In the genomic region with DNA sequence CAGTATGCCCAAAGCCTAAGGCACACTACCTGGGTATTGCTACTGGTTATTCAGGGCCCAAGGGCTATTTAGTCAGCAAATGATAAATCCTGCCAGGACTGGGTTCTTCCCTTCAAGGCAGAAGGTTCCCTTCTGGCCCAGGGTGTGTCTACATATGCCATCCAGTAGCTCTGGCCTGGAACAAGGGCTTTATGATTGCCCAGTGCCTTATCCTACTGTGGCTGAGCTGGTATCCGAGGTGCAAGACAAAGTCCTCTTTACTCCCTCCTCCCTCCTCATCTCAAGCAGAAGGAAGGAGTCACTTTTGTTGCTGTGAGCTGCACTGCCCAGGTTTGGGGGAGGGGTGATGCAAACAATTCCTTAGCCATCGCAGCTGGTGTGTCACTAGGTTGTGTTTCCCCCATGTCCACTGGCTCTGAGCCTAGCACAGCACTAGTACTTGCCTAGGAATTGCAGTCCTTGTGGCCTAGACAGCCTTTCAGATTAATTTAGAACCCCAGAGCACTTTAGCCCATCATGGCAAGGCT, we compare ENCODE assay signal across 1 cellular context.
TF ChIP-seq lines count a peak whose summit lies in the region.

No MANE protein-coding gene starts in this region.

TF ChIP-seq in GM23338, 12 proteins besides CTCF, POLR2A, EP300 and RAD21 (continued from another document):
- TF ChIP-seq, protein P1, sequence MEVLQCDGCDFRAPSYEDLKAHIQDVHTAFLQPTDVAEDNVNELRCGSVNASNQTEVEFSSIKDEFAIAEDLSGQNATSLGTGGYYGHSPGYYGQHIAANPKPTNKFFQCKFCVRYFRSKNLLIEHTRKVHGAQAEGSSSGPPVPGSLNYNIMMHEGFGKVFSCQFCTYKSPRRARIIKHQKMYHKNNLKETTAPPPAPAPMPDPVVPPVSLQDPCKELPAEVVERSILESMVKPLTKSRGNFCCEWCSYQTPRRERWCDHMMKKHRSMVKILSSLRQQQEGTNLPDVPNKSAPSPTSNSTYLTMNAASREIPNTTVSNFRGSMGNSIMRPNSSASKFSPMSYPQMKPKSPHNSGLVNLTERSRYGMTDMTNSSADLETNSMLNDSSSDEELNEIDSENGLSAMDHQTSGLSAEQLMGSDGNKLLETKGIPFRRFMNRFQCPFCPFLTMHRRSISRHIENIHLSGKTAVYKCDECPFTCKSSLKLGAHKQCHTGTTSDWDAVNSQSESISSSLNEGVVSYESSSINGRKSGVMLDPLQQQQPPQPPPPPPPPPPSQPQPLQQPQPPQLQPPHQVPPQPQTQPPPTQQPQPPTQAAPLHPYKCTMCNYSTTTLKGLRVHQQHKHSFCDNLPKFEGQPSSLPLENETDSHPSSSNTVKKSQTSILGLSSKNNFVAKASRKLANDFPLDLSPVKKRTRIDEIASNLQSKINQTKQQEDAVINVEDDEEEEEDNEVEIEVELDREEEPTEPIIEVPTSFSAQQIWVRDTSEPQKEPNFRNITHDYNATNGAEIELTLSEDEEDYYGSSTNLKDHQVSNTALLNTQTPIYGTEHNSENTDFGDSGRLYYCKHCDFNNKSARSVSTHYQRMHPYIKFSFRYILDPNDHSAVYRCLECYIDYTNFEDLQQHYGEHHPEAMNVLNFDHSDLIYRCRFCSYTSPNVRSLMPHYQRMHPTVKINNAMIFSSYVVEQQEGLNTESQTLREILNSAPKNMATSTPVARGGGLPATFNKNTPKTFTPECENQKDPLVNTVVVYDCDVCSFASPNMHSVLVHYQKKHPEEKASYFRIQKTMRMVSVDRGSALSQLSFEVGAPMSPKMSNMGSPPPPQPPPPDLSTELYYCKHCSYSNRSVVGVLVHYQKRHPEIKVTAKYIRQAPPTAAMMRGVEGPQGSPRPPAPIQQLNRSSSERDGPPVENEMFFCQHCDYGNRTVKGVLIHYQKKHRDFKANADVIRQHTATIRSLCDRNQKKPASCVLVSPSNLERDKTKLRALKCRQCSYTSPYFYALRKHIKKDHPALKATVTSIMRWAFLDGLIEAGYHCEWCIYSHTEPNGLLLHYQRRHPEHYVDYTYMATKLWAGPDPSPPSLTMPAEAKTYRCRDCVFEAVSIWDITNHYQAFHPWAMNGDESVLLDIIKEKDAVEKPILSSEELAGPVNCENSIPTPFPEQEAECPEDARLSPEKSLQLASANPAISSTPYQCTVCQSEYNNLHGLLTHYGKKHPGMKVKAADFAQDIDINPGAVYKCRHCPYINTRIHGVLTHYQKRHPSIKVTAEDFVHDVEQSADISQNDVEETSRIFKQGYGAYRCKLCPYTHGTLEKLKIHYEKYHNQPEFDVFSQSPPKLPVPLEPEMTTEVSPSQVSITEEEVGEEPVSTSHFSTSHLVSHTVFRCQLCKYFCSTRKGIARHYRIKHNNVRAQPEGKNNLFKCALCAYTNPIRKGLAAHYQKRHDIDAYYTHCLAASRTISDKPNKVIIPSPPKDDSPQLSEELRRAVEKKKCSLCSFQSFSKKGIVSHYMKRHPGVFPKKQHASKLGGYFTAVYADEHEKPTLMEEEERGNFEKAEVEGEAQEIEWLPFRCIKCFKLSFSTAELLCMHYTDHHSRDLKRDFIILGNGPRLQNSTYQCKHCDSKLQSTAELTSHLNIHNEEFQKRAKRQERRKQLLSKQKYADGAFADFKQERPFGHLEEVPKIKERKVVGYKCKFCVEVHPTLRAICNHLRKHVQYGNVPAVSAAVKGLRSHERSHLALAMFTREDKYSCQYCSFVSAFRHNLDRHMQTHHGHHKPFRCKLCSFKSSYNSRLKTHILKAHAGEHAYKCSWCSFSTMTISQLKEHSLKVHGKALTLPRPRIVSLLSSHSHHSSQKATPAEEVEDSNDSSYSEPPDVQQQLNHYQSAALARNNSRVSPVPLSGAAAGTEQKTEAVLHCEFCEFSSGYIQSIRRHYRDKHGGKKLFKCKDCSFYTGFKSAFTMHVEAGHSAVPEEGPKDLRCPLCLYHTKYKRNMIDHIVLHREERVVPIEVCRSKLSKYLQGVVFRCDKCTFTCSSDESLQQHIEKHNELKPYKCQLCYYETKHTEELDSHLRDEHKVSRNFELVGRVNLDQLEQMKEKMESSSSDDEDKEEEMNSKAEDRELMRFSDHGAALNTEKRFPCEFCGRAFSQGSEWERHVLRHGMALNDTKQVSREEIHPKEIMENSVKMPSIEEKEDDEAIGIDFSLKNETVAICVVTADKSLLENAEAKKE (CRISPR knock-in tag; IDR thresholded peaks at IDR 0.05): no peak
- TF ChIP-seq NANOG (IDR thresholded peaks at IDR 0.05; ENCODE audit: borderline replicate concordance) (no peak), POLR2AphosphoS5 (IDR thresholded peaks at IDR 0.05; ENCODE audit: low read depth) (no peak), EZH2phosphoT487 (IDR thresholded peaks at IDR 0.05; ENCODE audit: unreplicated experiment) (no peak), STAT1 (IDR thresholded peaks at IDR 0.05; ENCODE audit: unreplicated experiment) (no peak), CREB1 (CRISPR knock-in tag; IDR thresholded peaks at IDR 0.05; ENCODE audit: low read depth) (no peak)
- TF ChIP-seq, protein P2, sequence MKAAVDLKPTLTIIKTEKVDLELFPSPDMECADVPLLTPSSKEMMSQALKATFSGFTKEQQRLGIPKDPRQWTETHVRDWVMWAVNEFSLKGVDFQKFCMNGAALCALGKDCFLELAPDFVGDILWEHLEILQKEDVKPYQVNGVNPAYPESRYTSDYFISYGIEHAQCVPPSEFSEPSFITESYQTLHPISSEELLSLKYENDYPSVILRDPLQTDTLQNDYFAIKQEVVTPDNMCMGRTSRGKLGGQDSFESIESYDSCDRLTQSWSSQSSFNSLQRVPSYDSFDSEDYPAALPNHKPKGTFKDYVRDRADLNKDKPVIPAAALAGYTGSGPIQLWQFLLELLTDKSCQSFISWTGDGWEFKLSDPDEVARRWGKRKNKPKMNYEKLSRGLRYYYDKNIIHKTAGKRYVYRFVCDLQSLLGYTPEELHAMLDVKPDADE (IDR thresholded peaks at IDR 0.05): no peak
